In the genomic region with DNA sequence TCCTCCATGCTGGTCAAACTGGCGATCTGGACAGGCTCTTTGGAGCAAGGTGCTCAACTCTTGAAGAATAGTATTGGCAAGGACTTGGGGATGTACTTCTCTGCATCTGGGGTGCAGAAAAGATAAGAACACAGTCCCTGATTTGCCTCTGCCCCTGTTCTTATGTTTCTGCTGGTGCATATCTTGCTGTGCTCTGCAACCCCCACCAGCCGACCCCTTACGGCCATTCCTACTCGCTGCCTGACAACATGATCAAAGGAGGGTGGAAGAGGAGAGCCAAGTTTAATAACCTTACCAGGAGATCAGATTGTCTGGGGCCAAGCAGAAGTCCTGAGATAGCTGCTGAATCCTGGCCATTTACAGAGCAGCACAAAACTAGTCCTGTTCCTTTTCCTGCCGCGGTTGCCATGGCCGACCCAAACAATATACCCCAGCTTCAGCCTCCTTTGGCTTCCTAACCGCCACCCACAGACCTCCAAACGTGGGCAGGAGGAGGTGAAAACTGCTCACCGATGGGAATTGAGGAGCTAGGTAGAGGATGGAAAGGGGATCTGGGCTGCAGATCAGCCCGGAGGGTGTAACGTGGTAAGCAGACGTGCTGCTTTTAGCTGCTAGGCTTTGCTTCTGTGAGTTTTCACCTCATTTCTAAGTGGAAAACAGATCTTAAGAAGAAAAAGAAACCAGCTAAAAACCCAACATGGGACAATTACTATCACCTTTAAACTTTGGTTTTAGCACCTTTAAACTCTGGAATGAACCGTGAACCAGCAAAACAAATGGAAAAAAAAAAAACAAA, we compare ENCODE assay signal across 1 cellular context.
TF ChIP-seq lines count a peak whose summit lies in the region.

No MANE protein-coding gene starts in this region.

TF ChIP-seq in SK-N-SH, 30 proteins besides CTCF, POLR2A, EP300 and RAD21 (continued from another document):
- TF ChIP-seq, protein P1, sequence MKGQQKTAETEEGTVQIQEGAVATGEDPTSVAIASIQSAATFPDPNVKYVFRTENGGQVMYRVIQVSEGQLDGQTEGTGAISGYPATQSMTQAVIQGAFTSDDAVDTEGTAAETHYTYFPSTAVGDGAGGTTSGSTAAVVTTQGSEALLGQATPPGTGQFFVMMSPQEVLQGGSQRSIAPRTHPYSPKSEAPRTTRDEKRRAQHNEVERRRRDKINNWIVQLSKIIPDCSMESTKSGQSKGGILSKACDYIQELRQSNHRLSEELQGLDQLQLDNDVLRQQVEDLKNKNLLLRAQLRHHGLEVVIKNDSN (IDR thresholded peaks at IDR 0.05; ENCODE audit: borderline replicate concordance, low read depth): no peak
- TF ChIP-seq FOXM1 (IDR thresholded peaks at IDR 0.05; ENCODE audit: low read depth): no peak
